20 cellular contexts compared by ENCODE assay signal in genomic region chr5:71810023-71810422, GRCh38.
DNase-seq lines count a peak whose midpoint lies in the region; ATAC-seq and TF ChIP-seq lines count a peak whose summit lies in the region.
"Had no signal": no experiment of that assay in that cellular context is flagged by ENCODE, and none has a peak within 500 bp of the region (broad histone marks: within the 10 kb centered on the region; RNA-seq: fewer than 3 reads in every experiment).

No MANE protein-coding gene starts in this region.

- H3K4me3 ChIP-seq in CD4-positive, CD25-positive, alpha-beta regulatory T cell (ENCODE audit: low read depth, low read length) = no peak overlapping the region
- H3K4me3 ChIP-seq in mammary epithelial cell (replicated peaks in 1 of 3; ENCODE audit: insufficient read depth in 1 of 3, low read depth in 2 of 3, low read length in 3 of 3) = no peak overlapping the region
- no peak overlapping the region for H3K4me3 ChIP-seq in prostate gland
- H3K4me3 ChIP-seq: coronary artery, heart right ventricle, psoas muscle, spleen had no signal

- intact Hi-C loops in mammary epithelial cell (cut with micrococcal nuclease) (no loop called here), CD14-positive monocyte (cut with micrococcal nuclease) (no loop called here), prostate gland (cut with DNase I) (no loop called here)

- no peak overlapping the region for H3K4me3 Mint-ChIP-seq in CD4-positive, CD25-positive, alpha-beta regulatory T cell
- H3K4me3 Mint-ChIP-seq in nephron progenitor cell (peak overlapping the region; percentile 60), CD14-positive monocyte (no peak overlapping the region)
- H3K4me3 Mint-ChIP-seq in stimulated activated naive CD8-positive, alpha-beta T cell treated with anti-CD3 and anti-CD28 coated beads, Interleukin-15, amount 100 ng/mL, for 72 hours = no peak overlapping the region
- H3K4me3 Mint-ChIP-seq: activated CD8-positive, alpha-beta T cell treated with anti-CD3 and anti-CD28 coated beads for 36 hours; activated T-cell treated with anti-CD3 and anti-CD28 coated beads, Interleukin-2, amount 50 U/mL, for 72 hours; natural killer cell had no signal

- H3K4me1 ChIP-seq in CD4-positive, CD25-positive, alpha-beta regulatory T cell (ENCODE audit: control insufficient read depth, insufficient read depth, low read length, poor library complexity, severe bottlenecking) = no peaks in the 10 kb centered on the region
- no peaks in the 10 kb centered on the region for H3K4me1 ChIP-seq in mammary epithelial cell (ENCODE audit: insufficient read depth, low read length)
- no peaks in the 10 kb centered on the region for H3K4me1 ChIP-seq in prostate gland (replicated peaks)
- H3K4me1 ChIP-seq: psoas muscle, spleen had no signal

- dilution Hi-C loops in mammary epithelial cell (cut with HindIII; ENCODE audit: low sequenced_read_pairs) = no loop called here

- WGBS in mammary epithelial cell (ENCODE audit: low coverage, missing lambda C conversion rate) = 51% methylated on average over 7 of the region's 9 CpGs
- 36% methylated on average over 9 of the region's 9 CpGs for WGBS in prostate gland

- H3K4me2 ChIP-seq in mammary epithelial cell (ENCODE audit: insufficient read depth, low read depth, low read length) = no peak overlapping the region

- in situ Hi-C loops in mammary epithelial cell (cut with MboI; ENCODE audit: low sequenced_read_pairs in 2 of 2) = no loop called here

- H3K27ac ChIP-seq in CD4-positive, CD25-positive, alpha-beta regulatory T cell (ENCODE audit: insufficient read depth, low read length, poor library complexity, severe bottlenecking) = no peak overlapping the region
- H3K27ac ChIP-seq in mammary epithelial cell (ENCODE audit: insufficient read depth, low read depth, low read length) (no peak overlapping the region), prostate gland (no peak overlapping the region)
- H3K27ac ChIP-seq: coronary artery, psoas muscle, spleen had no signal

- H3K36me3 ChIP-seq in CD4-positive, CD25-positive, alpha-beta regulatory T cell (ENCODE audit: control insufficient read depth, insufficient read depth, low read length) = no peaks in the 10 kb centered on the region
- H3K36me3 ChIP-seq in mammary epithelial cell (ENCODE audit: insufficient read depth, low read length) = no peaks in the 10 kb centered on the region
- no peaks in the 10 kb centered on the region for H3K36me3 ChIP-seq in prostate gland
- H3K36me3 ChIP-seq: heart right ventricle, spleen had no signal

- no peaks in the 10 kb centered on the region for H3K79me2 ChIP-seq in mammary epithelial cell (ENCODE audit: insufficient read depth, low read length)

- peaks cover 6% of the 10 kb centered on the region for H3K27me3 ChIP-seq in CD4-positive, CD25-positive, alpha-beta regulatory T cell (ENCODE audit: control insufficient read depth, insufficient read depth, low read length)
- no peaks in the 10 kb centered on the region for H3K27me3 ChIP-seq in mammary epithelial cell (ENCODE audit: insufficient read depth, low read length)
- no peaks in the 10 kb centered on the region for H3K27me3 ChIP-seq in prostate gland (replicated peaks; ENCODE audit: insufficient read depth)
- H3K27me3 ChIP-seq: heart right ventricle had no signal

- ATAC-seq in CD4-positive, CD25-positive, alpha-beta regulatory T cell (ENCODE audit: low read depth in 2 of 2) = no peak
- no peak for ATAC-seq in stimulated activated naive CD8-positive, alpha-beta T cell treated with anti-CD3 and anti-CD28 coated beads, Interleukin-15, amount 100 ng/mL, for 72 hours
- ATAC-seq: activated CD8-positive, alpha-beta T cell treated with anti-CD3 and anti-CD28 coated beads for 36 hours; activated naive CD4-positive, alpha-beta T cell treated with anti-CD3 and anti-CD28 coated beads, Interleukin-2, amount 50 U/mL, for 72 hours; activated T-cell treated with anti-CD3 and anti-CD28 coated beads, Interleukin-2, amount 50 U/mL, for 72 hours; natural killer cell; psoas muscle had no signal

- H3K27me3 Mint-ChIP-seq in CD4-positive, CD25-positive, alpha-beta regulatory T cell = peaks cover 8% of the 10 kb centered on the region
- no peaks in the 10 kb centered on the region for H3K27me3 Mint-ChIP-seq in nephron progenitor cell (ENCODE audit: low read depth, poor library complexity)
- H3K27me3 Mint-ChIP-seq in CD14-positive monocyte (ENCODE audit: low read depth in 3 of 3) = peaks cover 5 to 11% (median 5%) of the 10 kb centered on the region in 3 donors
- H3K27me3 Mint-ChIP-seq in stimulated activated naive CD8-positive, alpha-beta T cell treated with anti-CD3 and anti-CD28 coated beads, Interleukin-15, amount 100 ng/mL, for 72 hours = peaks cover 47% of the 10 kb centered on the region

- H3K4me1 Mint-ChIP-seq in CD4-positive, CD25-positive, alpha-beta regulatory T cell = peaks cover 0 to 8% (median 1%) of the 10 kb centered on the region in 4 donors
- H3K4me1 Mint-ChIP-seq in nephron progenitor cell (peaks cover 50% of the 10 kb centered on the region), CD14-positive monocyte (peaks cover 2% of the 10 kb centered on the region)
- peaks cover 11% of the 10 kb centered on the region for H3K4me1 Mint-ChIP-seq in stimulated activated naive CD8-positive, alpha-beta T cell treated with anti-CD3 and anti-CD28 coated beads, Interleukin-15, amount 100 ng/mL, for 72 hours
- H3K4me1 Mint-ChIP-seq: natural killer cell had no signal

- H3K9me3 ChIP-seq in CD4-positive, CD25-positive, alpha-beta regulatory T cell (ENCODE audit: control insufficient read depth in 2 of 2, low read length in 2 of 2) = no peaks in the 10 kb centered on the region
- H3K9me3 ChIP-seq in mammary epithelial cell (replicated peaks; ENCODE audit: insufficient read depth, low read length) (no peaks in the 10 kb centered on the region), prostate gland (no peaks in the 10 kb centered on the region)
- H3K9me3 ChIP-seq: heart right ventricle, psoas muscle, spleen had no signal

- no peak for DNase-seq in CD4-positive, CD25-positive, alpha-beta regulatory T cell
- DNase-seq in M059J (ENCODE audit: low read depth) (peak; percentile 29), mammary epithelial cell (no peak), nephron progenitor cell (peak; percentile 31), CD14-positive monocyte (ENCODE audit: low spot score) (no peak), prostate gland (ENCODE audit: low spot score) (no peak)
- no peak for DNase-seq in stimulated activated naive CD8-positive, alpha-beta T cell treated with anti-CD3 and anti-CD28 coated beads, Interleukin-15, amount 100 ng/mL, for 72 hours
- DNase-seq: activated CD8-positive, alpha-beta T cell treated with anti-CD3 and anti-CD28 coated beads for 36 hours; activated T-cell treated with anti-CD3 and anti-CD28 coated beads, Interleukin-2, amount 50 U/mL, for 72 hours; EL; heart right ventricle; Karpas-422; natural killer cell; NCI-H748 treated with DMSO at 0.1 percent for 48 hours; psoas muscle; spleen; stimulated activated CD8-positive, alpha-beta memory T cell treated with anti-CD3 and anti-CD28 coated beads, Interleukin-4, amount 100 ng/mL, for 48 hours; T1000 had no signal

- TF ChIP-seq POLR2A in prostate gland (IDR thresholded peaks at IDR 0.05) = no peak

- no peaks in the 10 kb centered on the region for H3K36me3 Mint-ChIP-seq in CD4-positive, CD25-positive, alpha-beta regulatory T cell
- H3K36me3 Mint-ChIP-seq in nephron progenitor cell (ENCODE audit: low read depth) = no peaks in the 10 kb centered on the region
- H3K36me3 Mint-ChIP-seq in CD14-positive monocyte = no peaks in the 10 kb centered on the region
- H3K36me3 Mint-ChIP-seq: activated naive CD4-positive, alpha-beta T cell treated with anti-CD3 and anti-CD28 coated beads, Interleukin-2, amount 50 U/mL, for 72 hours; natural killer cell had no signal

- BruUV-seq in mammary epithelial cell (replicated peaks; lab: Mats Ljungman, UMichigan) = no TSS peak

- CTCF ChIA-PET in mammary epithelial cell (lab: Charles Lee; ENCODE audit: low non-redundant PET) = no interaction called here

- peak overlapping the region in 2 of 3 donors; percentile 2 to 65 for H3K27ac Mint-ChIP-seq in CD4-positive, CD25-positive, alpha-beta regulatory T cell
- H3K27ac Mint-ChIP-seq in nephron progenitor cell (peak overlapping the region; percentile 64), CD14-positive monocyte (no peak overlapping the region)
- H3K27ac Mint-ChIP-seq in stimulated activated naive CD8-positive, alpha-beta T cell treated with anti-CD3 and anti-CD28 coated beads, Interleukin-15, amount 100 ng/mL, for 72 hours = peak overlapping the region in 1 of 2 donors; percentile 34
- H3K27ac Mint-ChIP-seq: activated CD8-positive, alpha-beta T cell treated with anti-CD3 and anti-CD28 coated beads for 36 hours; activated naive CD4-positive, alpha-beta T cell treated with anti-CD3 and anti-CD28 coated beads, Interleukin-2, amount 50 U/mL, for 72 hours; activated T-cell treated with anti-CD3 and anti-CD28 coated beads, Interleukin-2, amount 50 U/mL, for 72 hours; natural killer cell had no signal

- no peaks in the 10 kb centered on the region for H4K20me1 ChIP-seq in mammary epithelial cell (ENCODE audit: insufficient read depth, low read length)

- no peaks in the 10 kb centered on the region for H3K9me3 Mint-ChIP-seq in CD4-positive, CD25-positive, alpha-beta regulatory T cell
- H3K9me3 Mint-ChIP-seq in nephron progenitor cell (no peaks in the 10 kb centered on the region), CD14-positive monocyte (peaks cover 0 to 5% (median 0%) of the 10 kb centered on the region in 7 donors)
- no peaks in the 10 kb centered on the region for H3K9me3 Mint-ChIP-seq in stimulated activated naive CD8-positive, alpha-beta T cell treated with anti-CD3 and anti-CD28 coated beads, Interleukin-15, amount 100 ng/mL, for 72 hours
- H3K9me3 Mint-ChIP-seq: activated CD8-positive, alpha-beta T cell treated with anti-CD3 and anti-CD28 coated beads for 36 hours; activated naive CD4-positive, alpha-beta T cell treated with anti-CD3 and anti-CD28 coated beads, Interleukin-2, amount 50 U/mL, for 72 hours; activated T-cell treated with anti-CD3 and anti-CD28 coated beads, Interleukin-2, amount 50 U/mL, for 72 hours; natural killer cell had no signal

- H2AFZ ChIP-seq in mammary epithelial cell (ENCODE audit: low read depth, low read length) = peak overlapping the region; percentile 54

- TF ChIP-seq CTCF in mammary epithelial cell (conservative IDR thresholded peaks at IDR 0.05 in 1 of 2, IDR thresholded peaks at IDR 0.05 in 1 of 2; ENCODE audit: extremely low read depth in 1 of 2, insufficient read depth in 1 of 2, low read depth in 1 of 2, low read length in 2 of 2) = no peak
- no peak for TF ChIP-seq CTCF in nephron progenitor cell (IDR thresholded peaks at IDR 0.05)
- TF ChIP-seq CTCF in CD14-positive monocyte (IDR thresholded peaks at IDR 0.05) = no peak
- no peak for TF ChIP-seq CTCF in prostate gland (IDR thresholded peaks at IDR 0.05)

- H3K9ac ChIP-seq in mammary epithelial cell (ENCODE audit: insufficient read depth, low read length) = no peak overlapping the region

Comparison
In these comparisons a context has a peak if more than half of its experiments do, and no peak if none do; other contexts are left out.
1. DNase-seq: peak in M059J (single experiment) and nephron progenitor cell (single experiment); none in CD4-positive, CD25-positive, alpha-beta regulatory T cell (0 of 3), mammary epithelial cell (single experiment), CD14-positive monocyte (single experiment), prostate gland (single experiment) and stimulated activated naive CD8-positive, alpha-beta T cell treated with anti-CD3 and anti-CD28 coated beads, Interleukin-15, amount 100 ng/mL, for 72 hours (0 of 2).
2. H3K27ac Mint-ChIP-seq: peak in CD4-positive, CD25-positive, alpha-beta regulatory T cell (2 of 3) and nephron progenitor cell (single experiment); none in CD14-positive monocyte (0 of 7).